ENCODE assay signal across 8 cellular contexts in the genomic region with DNA sequence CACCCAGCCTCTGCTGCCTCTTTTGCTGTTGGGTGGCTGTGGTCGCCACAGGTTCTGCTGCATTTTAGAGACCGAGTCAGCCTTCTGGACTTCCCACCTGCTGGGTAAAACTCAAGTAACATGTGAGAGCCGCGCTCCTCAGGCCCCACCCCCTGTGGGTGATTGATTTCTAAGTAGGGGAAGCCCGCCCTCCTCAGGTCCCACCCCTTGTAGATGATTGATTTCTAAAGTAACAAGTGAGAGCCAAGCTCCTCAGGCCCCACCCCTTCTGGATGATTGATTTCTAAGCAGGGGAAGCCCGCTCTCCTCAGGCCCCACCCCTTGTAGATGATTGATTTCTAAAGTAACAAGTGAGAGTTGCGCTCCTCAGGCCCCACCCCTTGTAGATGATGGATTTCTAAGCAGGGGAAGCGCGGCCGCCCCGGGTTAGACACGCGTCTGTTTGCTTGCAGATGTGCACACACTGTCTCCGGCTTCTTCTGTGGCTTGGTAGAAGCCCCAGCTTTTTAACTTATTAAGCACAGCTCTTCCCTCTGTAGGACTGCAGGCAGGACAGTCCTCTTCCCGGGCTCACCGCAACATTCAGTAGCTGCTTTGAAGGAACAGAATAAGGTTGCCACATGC.
DNase-seq lines count a peak whose midpoint lies in the region; ATAC-seq and TF ChIP-seq lines count a peak whose summit lies in the region.

No MANE protein-coding gene starts in this region.

- no peaks in the 10 kb centered on the region for H3K9me3 Mint-ChIP-seq in chondrocyte (ENCODE audit: low read depth)

- H3K36me3 Mint-ChIP-seq in chondrocyte (ENCODE audit: low read depth) = no peaks in the 10 kb centered on the region

- no peak for TF ChIP-seq CTCF in chondrocyte (IDR thresholded peaks at IDR 0.05)
- TF ChIP-seq CTCF in kidney epithelial cell (IDR thresholded peaks at IDR 0.05; ENCODE audit: insufficient read depth, low read length, poor library complexity, severe bottlenecking) = no peak

- H3K27ac Mint-ChIP-seq in chondrocyte (ENCODE audit: unreplicated experiment) = peak overlapping the region; percentile 13

- H3K4me3 ChIP-seq in kidney epithelial cell (ENCODE audit: low read depth, low read length) = peak overlapping the region; percentile 30

- peaks cover 27% of the 10 kb centered on the region for H3K4me1 Mint-ChIP-seq in chondrocyte (ENCODE audit: low read depth)

- in situ Hi-C loops in ACHN (cut with HindIII; ENCODE audit: low pct_ligation_motif_present, low pct_unique_long_range_greater_than_20kb, low sequenced_read_pairs) = no loop called here

- no peaks in the 10 kb centered on the region for H3K36me3 ChIP-seq in kidney epithelial cell (ENCODE audit: control insufficient read depth, insufficient read depth, low read length)

- H3K27me3 Mint-ChIP-seq in chondrocyte (ENCODE audit: low read depth) = peaks cover 5% of the 10 kb centered on the region

- H3K4me3 Mint-ChIP-seq in chondrocyte (ENCODE audit: unreplicated experiment) = peak overlapping the region; percentile 73

- DNase-seq in ACHN = peak; percentile 95
- peak; percentile 84 for DNase-seq in NCI-H226
- no peak for DNase-seq in chondrocyte (ENCODE audit: low spot score)
- peak; percentile 81 for DNase-seq in kidney epithelial cell (ENCODE audit: low read depth)
- DNase-seq in stimulated activated CD4-positive, alpha-beta T cell treated with anti-CD3 and anti-CD28 coated beads, Interleukin-15, amount 100 ng/mL, for 48 hours (ENCODE audit: low read depth in 2 of 2) = peak; percentile 87 to 88

- peaks cover 4% of the 10 kb centered on the region for H3K27me3 ChIP-seq in kidney epithelial cell (ENCODE audit: control insufficient read depth, insufficient read depth, low read length)

- ATAC-seq in GM18873 (IDR thresholded peaks at IDR 0.05; ENCODE audit: low FRiP score, unreplicated experiment) (peak; percentile 87), HG03135 (IDR thresholded peaks at IDR 0.05; ENCODE audit: unreplicated experiment) (peak; percentile 97)
- peak; percentile 97 for ATAC-seq in activated CD4-positive, CD25-positive, alpha-beta regulatory T cell treated with anti-CD3 and anti-CD28 coated beads, Interleukin-2, amount 50 U/mL, for 24 hours
